ENCODE assay signal across 2 cellular contexts in genomic region chr16:72009779-72010178, GRCh38.
TF ChIP-seq lines count a peak whose summit lies in the region.

No MANE protein-coding gene starts in this region.

TF ChIP-seq in HEK293, 187 proteins besides CTCF, POLR2A, EP300 and RAD21 (continued from another document):
- no peak for TF ChIP-seq ZNF362 (tag by site-specific recombination; IDR thresholded peaks at IDR 0.05)
TF ChIP-seq in HEK293: peak in this region for 1.

TF ChIP-seq in HEK293T, 16 proteins besides CTCF, POLR2A, EP300 and RAD21 (continued from another document):
- no peak for TF ChIP-seq TARDBP (IDR thresholded peaks at IDR 0.05)
- TF ChIP-seq SUZ12 (IDR thresholded peaks at IDR 0.05) = no peak
- TF ChIP-seq FOXA1 (IDR thresholded peaks at IDR 0.05) = no peak
